ENCODE assay signal across 17 cellular contexts in the genomic region with DNA sequence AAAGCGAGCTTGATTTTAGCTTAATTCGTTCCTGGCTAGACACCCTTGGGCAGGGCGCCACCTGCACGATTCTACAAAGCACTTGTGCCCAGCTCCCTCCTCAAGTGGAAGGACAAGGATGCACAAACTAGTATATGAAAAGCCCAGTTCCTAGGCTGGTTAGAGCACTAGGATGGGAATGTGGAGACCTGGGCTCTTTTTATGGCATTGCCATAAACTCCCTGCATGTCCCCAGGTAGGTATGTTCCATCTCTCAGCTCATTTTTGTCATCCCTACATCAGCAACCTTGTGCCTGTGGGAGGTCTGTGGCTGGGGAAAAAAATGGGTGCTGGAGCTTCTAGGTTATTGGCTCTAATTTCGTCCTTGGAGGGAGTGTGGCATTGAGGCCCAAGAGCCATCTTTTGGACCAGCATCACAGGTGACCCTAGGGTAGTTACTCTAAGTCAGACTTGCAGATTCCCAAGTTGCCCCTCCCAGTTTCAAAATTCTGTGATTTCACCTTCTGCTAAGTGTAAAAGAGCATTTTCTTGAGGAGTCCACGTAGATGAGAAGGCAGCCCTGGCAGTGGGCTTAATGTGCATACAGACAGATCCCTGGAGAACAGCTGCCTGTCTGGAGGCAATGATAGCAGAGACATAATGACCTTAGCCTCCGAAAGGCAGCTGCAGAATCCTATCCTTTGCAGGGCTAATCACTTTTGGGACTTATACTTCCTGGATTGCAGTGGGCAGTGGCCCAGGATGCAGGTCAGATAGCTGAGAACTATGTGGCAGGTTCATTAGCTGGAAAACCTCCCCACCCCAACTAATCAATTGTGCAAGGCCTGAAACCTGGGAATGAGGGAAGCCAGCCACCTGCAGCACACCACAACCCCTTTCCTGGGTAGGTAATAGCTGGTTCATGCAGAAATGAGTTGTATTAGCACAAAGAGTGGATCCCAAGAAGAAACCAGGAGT. TPM values are rescaled to one million over a fixed set of nuclear protein-coding genes. Genes with fewer than 3 reads are reported as not detected.
"Had no signal": no experiment of that assay in that cellular context is flagged by ENCODE, and none has a peak within 500 bp of the region (broad histone marks: within the 10 kb centered on the region; RNA-seq: fewer than 3 reads in every experiment).

No MANE protein-coding gene starts in this region.

- H3K27ac Mint-ChIP-seq: activated T-helper 1 cell treated with anti-CD3 and anti-CD28 coated beads, Interleukin-12 subunit alpha, Interleukin-12 subunit beta, Interleukin-2, Interleukin-4 antibody, amounts not matched to agents 30 ng/mL and 10 ng/mL and 1 ng/mL, durations not matched to agents 14 hours and 24 hours and 36 hours; natural killer cell treated with Interleukin-12 subunit alpha and Interleukin-12 subunit beta and Interleukin-15 and Interleukin-18, amount 100 ng/mL, for 72 hours; T-helper 2 cell treated with Interferon-gamma antibody and Interleukin-4, amounts not matched to agents 5 μg/mL and 100 μg/mL, for 36 hours had no signal

- ATAC-seq: activated CD4-positive, CD25-positive, alpha-beta regulatory T cell treated with anti-CD3 and anti-CD28 coated beads, Interleukin-2, amount 50 U/mL, for 24 hours; foreskin keratinocyte; natural killer cell treated with Interleukin-12 subunit alpha and Interleukin-12 subunit beta and Interleukin-15 and Interleukin-18, amount 100 ng/mL, for 72 hours; stimulated activated naive CD8-positive, alpha-beta T cell treated with anti-CD3 and anti-CD28 coated beads, Interleukin-15, Interleukin-2, amounts not matched to agents 100 U/mL and 50 U/mL, for 24 hours had no signal

- H3K4me1 ChIP-seq: foreskin keratinocyte, prostate gland, testis had no signal

- H3K4me3 ChIP-seq: prostate gland, sigmoid colon, testis had no signal

- H3K27ac ChIP-seq: foreskin keratinocyte, prostate gland, sigmoid colon, testis had no signal

- H3K9me3 Mint-ChIP-seq: activated T-helper 1 cell treated with anti-CD3 and anti-CD28 coated beads, Interleukin-12 subunit alpha, Interleukin-12 subunit beta, Interleukin-2, Interleukin-4 antibody, amounts not matched to agents 30 ng/mL and 10 ng/mL and 1 ng/mL, durations not matched to agents 14 hours and 24 hours and 36 hours; natural killer cell treated with Interleukin-12 subunit alpha and Interleukin-12 subunit beta and Interleukin-15 and Interleukin-18, amount 100 ng/mL, for 72 hours; T-helper 2 cell treated with Interferon-gamma antibody and Interleukin-4, amounts not matched to agents 5 μg/mL and 100 μg/mL, for 36 hours had no signal

- H3K36me3 Mint-ChIP-seq: natural killer cell treated with Interleukin-12 subunit alpha and Interleukin-12 subunit beta and Interleukin-15 and Interleukin-18, amount 100 ng/mL, for 72 hours had no signal

- H3K36me3 ChIP-seq: prostate gland, sigmoid colon had no signal

- H3K4me3 Mint-ChIP-seq: activated T-helper 1 cell treated with anti-CD3 and anti-CD28 coated beads, Interleukin-12 subunit alpha, Interleukin-12 subunit beta, Interleukin-2, Interleukin-4 antibody, amounts not matched to agents 30 ng/mL and 10 ng/mL and 1 ng/mL, durations not matched to agents 14 hours and 24 hours and 36 hours; natural killer cell treated with Interleukin-12 subunit alpha and Interleukin-12 subunit beta and Interleukin-15 and Interleukin-18, amount 100 ng/mL, for 72 hours; T-helper 2 cell treated with Interferon-gamma antibody and Interleukin-4, amounts not matched to agents 5 μg/mL and 100 μg/mL, for 36 hours had no signal

- DNase-seq: activated CD4-positive, alpha-beta T cell treated with anti-CD3 and anti-CD28 coated beads, Interleukin-2, amount 50 U/mL, for 48 hours; activated naive CD4-positive, alpha-beta T cell; aorta; foreskin keratinocyte; head of caudate nucleus; mammary epithelial cell; occipital lobe; sigmoid colon; stimulated activated CD4-positive, alpha-beta T cell treated with anti-CD3 and anti-CD28 coated beads, Interleukin-2, amount 100 ng/mL, for 48 hours; stimulated activated CD8-positive, alpha-beta memory T cell treated with anti-CD3 and anti-CD28 coated beads, Interleukin-4, amount 100 ng/mL, for 48 hours; stimulated activated naive CD8-positive, alpha-beta T cell treated with anti-CD3 and anti-CD28 coated beads, Interleukin-15, Interleukin-2, amounts not matched to agents 100 U/mL and 50 U/mL, for 24 hours had no signal

- H3K9me3 ChIP-seq: prostate gland, sigmoid colon, testis had no signal

- H3K27me3 ChIP-seq: sigmoid colon, testis had no signal

RNA-seq across cellular contexts. Expression of gene BDKRB2, which starts 47.6 kb away (rescaled TPM):
- total RNA-seq: activated T-helper 1 cell treated with anti-CD3 and anti-CD28 coated beads, Interleukin-12 subunit alpha, Interleukin-12 subunit beta, Interleukin-2, Interleukin-4 antibody, amounts not matched to agents 30 ng/mL and 10 ng/mL and 1 ng/mL, durations not matched to agents 14 hours and 24 hours and 36 hours; natural killer cell treated with Interleukin-12 subunit alpha and Interleukin-12 subunit beta and Interleukin-15 and Interleukin-18, amount 100 ng/mL, for 72 hours had no signal
- polyA plus RNA-seq: aorta had no signal
